ENCODE assay signal across 28 cellular contexts in genomic region chr14:63781686-63782085, GRCh38.
"Had no signal": no experiment of that assay in that cellular context is flagged by ENCODE, and none has a peak within 500 bp of the region (broad histone marks: within the 10 kb centered on the region; RNA-seq: fewer than 3 reads in every experiment).

No MANE protein-coding gene starts in this region.

- H3K36me3 ChIP-seq: ascending aorta, colonic mucosa, pancreas, tibial artery had no signal

- H3K9me3 ChIP-seq: ascending aorta, colonic mucosa, neutrophil, pancreas, psoas muscle, tibial artery had no signal

- H3K4me3 Mint-ChIP-seq: activated T-cell treated with anti-CD3 and anti-CD28 coated beads, Interleukin-2, amount 50 U/mL, for 24 hours; activated T-helper 17 cell treated with anti-CD3 and anti-CD28 coated beads, Interleukin-2, amount 50 U/mL, for 72 hours; central memory CD8-positive, alpha-beta T cell; effector memory CD8-positive, alpha-beta T cell; immature natural killer cell; nephron; stimulated activated effector memory CD8-positive, alpha-beta T cell treated with anti-CD3 and anti-CD28 coated beads, Interleukin-12 subunit alpha, Interleukin-12 subunit beta, amount 100 ng/mL, for 72 hours; stimulated activated naive CD8-positive, alpha-beta T cell treated with anti-CD3 and anti-CD28 coated beads, Interleukin-15, amount 100 ng/mL, for 72 hours had no signal

- H3K27me3 Mint-ChIP-seq: activated T-cell treated with anti-CD3 and anti-CD28 coated beads, Interleukin-2, amount 50 U/mL, for 24 hours; activated T-helper 17 cell treated with anti-CD3 and anti-CD28 coated beads, Interleukin-2, amount 50 U/mL, for 72 hours; central memory CD8-positive, alpha-beta T cell; stimulated activated naive CD8-positive, alpha-beta T cell treated with anti-CD3 and anti-CD28 coated beads, Interleukin-15, amount 100 ng/mL, for 72 hours had no signal

- H3K79me2 ChIP-seq: hepatocyte had no signal

- H2AFZ ChIP-seq: hepatocyte had no signal

- H3K4me1 Mint-ChIP-seq: activated T-helper 17 cell treated with anti-CD3 and anti-CD28 coated beads, Interleukin-2, amount 50 U/mL, for 72 hours; central memory CD8-positive, alpha-beta T cell; immature natural killer cell; stimulated activated effector memory CD8-positive, alpha-beta T cell treated with anti-CD3 and anti-CD28 coated beads, Interleukin-12 subunit alpha, Interleukin-12 subunit beta, amount 100 ng/mL, for 72 hours; stimulated activated naive CD8-positive, alpha-beta T cell treated with anti-CD3 and anti-CD28 coated beads, Interleukin-15, amount 100 ng/mL, for 72 hours had no signal

- H3K36me3 Mint-ChIP-seq: activated naive CD4-positive, alpha-beta T cell treated with anti-CD3 and anti-CD28 coated beads, Interleukin-2, amount 50 U/mL, for 72 hours; immature natural killer cell; stimulated activated effector memory CD8-positive, alpha-beta T cell treated with anti-CD3 and anti-CD28 coated beads, Interleukin-12 subunit alpha, Interleukin-12 subunit beta, amount 100 ng/mL, for 72 hours had no signal

- H3K27me3 ChIP-seq: ascending aorta, colonic mucosa, hepatocyte, neutrophil, pancreas had no signal

- H3K27ac Mint-ChIP-seq: activated naive CD4-positive, alpha-beta T cell treated with anti-CD3 and anti-CD28 coated beads, Interleukin-2, amount 50 U/mL, for 72 hours; activated T-cell treated with anti-CD3 and anti-CD28 coated beads, Interleukin-2, amount 50 U/mL, for 24 hours; activated T-helper 17 cell treated with anti-CD3 and anti-CD28 coated beads, Interleukin-2, amount 50 U/mL, for 72 hours; effector memory CD8-positive, alpha-beta T cell; immature natural killer cell; nephron; stimulated activated effector memory CD8-positive, alpha-beta T cell treated with anti-CD3 and anti-CD28 coated beads, Interleukin-12 subunit alpha, Interleukin-12 subunit beta, amount 100 ng/mL, for 72 hours; stimulated activated naive CD8-positive, alpha-beta T cell treated with anti-CD3 and anti-CD28 coated beads, Interleukin-15, amount 100 ng/mL, for 72 hours had no signal

- H3K4me1 ChIP-seq: ascending aorta, colonic mucosa, pancreas, psoas muscle, tibial artery had no signal

- ATAC-seq: activated naive CD4-positive, alpha-beta T cell treated with anti-CD3 and anti-CD28 coated beads, Interleukin-2, amount 50 U/mL, for 72 hours; activated T-helper 17 cell treated with anti-CD3 and anti-CD28 coated beads, Interleukin-2, amount 50 U/mL, for 72 hours; effector memory CD8-positive, alpha-beta T cell; esophagus mucosa; left ventricle myocardium superior; pancreas; psoas muscle; right cardiac atrium; stimulated activated effector memory CD8-positive, alpha-beta T cell treated with anti-CD3 and anti-CD28 coated beads, Interleukin-12 subunit alpha, Interleukin-12 subunit beta, amount 100 ng/mL, for 72 hours; stimulated activated naive CD8-positive, alpha-beta T cell treated with anti-CD3 and anti-CD28 coated beads, Interleukin-15, amount 100 ng/mL, for 72 hours had no signal

- H3K9me3 Mint-ChIP-seq: activated naive CD4-positive, alpha-beta T cell treated with anti-CD3 and anti-CD28 coated beads, Interleukin-2, amount 50 U/mL, for 72 hours; activated T-cell treated with anti-CD3 and anti-CD28 coated beads, Interleukin-2, amount 50 U/mL, for 24 hours; activated T-helper 17 cell treated with anti-CD3 and anti-CD28 coated beads, Interleukin-2, amount 50 U/mL, for 72 hours; central memory CD8-positive, alpha-beta T cell; effector memory CD8-positive, alpha-beta T cell; immature natural killer cell; nephron; stimulated activated effector memory CD8-positive, alpha-beta T cell treated with anti-CD3 and anti-CD28 coated beads, Interleukin-12 subunit alpha, Interleukin-12 subunit beta, amount 100 ng/mL, for 72 hours; stimulated activated naive CD8-positive, alpha-beta T cell treated with anti-CD3 and anti-CD28 coated beads, Interleukin-15, amount 100 ng/mL, for 72 hours had no signal

- H3K4me2 ChIP-seq: hepatocyte had no signal

- DNase-seq: activated CD4-positive, alpha-beta T cell treated with anti-CD3 and anti-CD28 coated beads, Interleukin-2, amount 50 U/mL, for 1 hour; activated CD4-positive, CD25-positive, alpha-beta regulatory T cell treated with anti-CD3 and anti-CD28 coated beads, Interleukin-2, amount 50 U/mL, for 72 hours; activated CD8-positive, alpha-beta memory T cell treated with anti-CD3 and anti-CD28 coated beads for 24 hours; activated CD8-positive, alpha-beta memory T cell treated with anti-CD3 and anti-CD28 coated beads, Interleukin-2, amount 50 U/mL, for 4 hours; activated T-cell treated with anti-CD3 and anti-CD28 coated beads, Interleukin-2, amount 50 U/mL, for 24 hours; colonic mucosa; dorsolateral prefrontal cortex; effector memory CD8-positive, alpha-beta T cell; foreskin melanocyte; glutamatergic neuron; immature natural killer cell; left ventricle myocardium superior; pancreas; psoas muscle; right cardiac atrium; stimulated activated CD4-positive, alpha-beta T cell treated with anti-CD3 and anti-CD28 coated beads, Interleukin-12 subunit alpha, Interleukin-12 subunit beta, amount 100 ng/mL, for 4 hours; stimulated activated naive CD8-positive, alpha-beta T cell treated with anti-CD3 and anti-CD28 coated beads, Interleukin-15, amount 100 ng/mL, for 72 hours; tibial artery had no signal

- H3K27ac ChIP-seq: ascending aorta, colonic mucosa, dorsolateral prefrontal cortex, hepatocyte, neutrophil, pancreas, psoas muscle, tibial artery, VCaP had no signal

- H3K4me3 ChIP-seq: ascending aorta, colonic mucosa, dorsolateral prefrontal cortex, hepatocyte, pancreas, psoas muscle, tibial artery had no signal
